8 cellular contexts compared by ENCODE assay signal in the genomic region with DNA sequence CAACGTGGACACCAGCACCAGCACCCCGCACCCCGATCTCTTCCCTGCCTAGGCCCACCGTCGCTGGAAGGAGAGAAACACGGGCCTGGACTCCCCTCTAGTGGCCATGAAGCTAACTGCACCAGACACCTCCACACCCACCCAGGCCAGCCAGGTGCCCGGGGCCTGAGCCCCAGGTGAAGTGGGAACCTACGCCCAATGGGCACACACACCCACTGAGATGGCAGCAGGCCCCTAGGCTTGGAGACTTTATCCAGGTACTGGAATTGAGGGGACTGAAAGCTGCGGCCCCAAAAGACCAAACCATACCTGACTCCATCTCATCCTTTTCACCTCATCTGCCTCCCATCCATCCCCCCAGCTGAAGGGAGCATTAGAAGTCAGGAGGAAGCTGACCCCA.
A peak's percentile ranks its signal among the peaks of the same experiment; 100 is the strongest.
DNase-seq lines count a peak whose midpoint lies in the region; ATAC-seq, FAIRE-seq and TF ChIP-seq lines count a peak whose summit lies in the region.

No MANE protein-coding gene starts in this region.

- peaks cover 5% of the 10 kb centered on the region for H3K23me2 ChIP-seq in H1 (ENCODE audit: low read depth, low read length)

- peaks cover 10 to 26% (median 19%) of the 10 kb centered on the region in 4 experiments for H3K4me1 ChIP-seq in H1 (replicated peaks in 1 of 4; ENCODE audit: control insufficient read depth in 3 of 4, insufficient read depth in 4 of 4, low read length in 3 of 4)
- no peaks in the 10 kb centered on the region for H3K4me1 ChIP-seq in naive thymus-derived CD4-positive, alpha-beta T cell (ENCODE audit: control insufficient read depth in 2 of 2, insufficient read depth in 2 of 2, low read length in 2 of 2)

- peak; percentile 99 for TF ChIP-seq RAD21 in H1 (IDR thresholded peaks at IDR 0.05 in 1 of 2, conservative IDR thresholded peaks at IDR 0.05 in 1 of 2; ENCODE audit: low read depth in 2 of 2, low read length in 2 of 2)

- peak; percentile 65 for FAIRE-seq in H1 (lab: Jason Lieb, UNC)

- H3K23ac ChIP-seq in H1 (ENCODE audit: insufficient read length), result no peak overlapping the region

- H3K9me3 Mint-ChIP-seq in activated CD4-positive, alpha-beta memory T cell treated with anti-CD3 and anti-CD28 coated beads for 36 hours, result no peaks in the 10 kb centered on the region
- H3K9me3 Mint-ChIP-seq in naive thymus-derived CD4-positive, alpha-beta T cell, result no peaks in the 10 kb centered on the region

- H3K36me3 ChIP-seq in H1 (ENCODE audit: control insufficient read depth in 2 of 4, insufficient read depth in 4 of 4, low read length in 3 of 4), result no peaks in the 10 kb centered on the region
- H3K36me3 ChIP-seq in naive thymus-derived CD4-positive, alpha-beta T cell (ENCODE audit: control insufficient read depth in 2 of 3, insufficient read depth in 3 of 3, low read length in 3 of 3), result no peaks in the 10 kb centered on the region

- peak; percentile 70 for ATAC-seq in naive thymus-derived CD4-positive, alpha-beta T cell
- peak; percentile 58 for ATAC-seq in stimulated activated naive CD8-positive, alpha-beta T cell treated with anti-CD3 and anti-CD28 coated beads, Interleukin-15, Interleukin-2, amounts not matched to agents 100 U/mL and 50 U/mL, for 24 hours
- ATAC-seq in GM19463 (IDR thresholded peaks at IDR 0.05; ENCODE audit: unreplicated experiment), result no peak

- H3K4me3 ChIP-seq in H1 (ENCODE audit: extremely low read depth in 1 of 4, insufficient read depth in 2 of 4, low read depth in 3 of 4, low read length in 4 of 4), result no peak overlapping the region
- no peak overlapping the region for H3K4me3 ChIP-seq in naive thymus-derived CD4-positive, alpha-beta T cell (ENCODE audit: low read length)

- POLR2A ChIA-PET in activated CD4-positive, alpha-beta memory T cell treated with anti-CD3 and anti-CD28 coated beads for 36 hours (lab: Charles Lee), result no interaction called here
- POLR2A ChIA-PET in H1 (lab: Charles Lee; ENCODE audit: partially characterized antibody), result interaction anchor here (0.6 kb wide), 1 partner anchor 175 kb away, joined by 3 read pairs; no protein-coding TSS in a partner anchor
- POLR2A ChIA-PET in naive thymus-derived CD4-positive, alpha-beta T cell (lab: Charles Lee), result no interaction called here

- H3K27ac Mint-ChIP-seq in activated CD4-positive, alpha-beta memory T cell treated with anti-CD3 and anti-CD28 coated beads for 36 hours, result no peak overlapping the region
- peak overlapping the region in 1 of 9 donors; percentile 20 for H3K27ac Mint-ChIP-seq in naive thymus-derived CD4-positive, alpha-beta T cell

- no peak overlapping the region for H3K9ac ChIP-seq in H1 (replicated peaks in 1 of 4; ENCODE audit: extremely low read depth in 1 of 4, low read depth in 3 of 4, low read length in 3 of 4)

- no peak overlapping the region for H4K8ac ChIP-seq in H1 (ENCODE audit: extremely low read depth, insufficient read depth, low read length)

- H3K4me1 Mint-ChIP-seq in activated CD4-positive, alpha-beta memory T cell treated with anti-CD3 and anti-CD28 coated beads for 36 hours (ENCODE audit: low read depth), result no peaks in the 10 kb centered on the region
- peaks cover 0 to 2% (median 0%) of the 10 kb centered on the region in 7 donors for H3K4me1 Mint-ChIP-seq in naive thymus-derived CD4-positive, alpha-beta T cell

- H3K4me3 Mint-ChIP-seq in activated CD4-positive, alpha-beta memory T cell treated with anti-CD3 and anti-CD28 coated beads for 36 hours, result no peak overlapping the region
- no peak overlapping the region for H3K4me3 Mint-ChIP-seq in naive thymus-derived CD4-positive, alpha-beta T cell

- H3K27me3 Mint-ChIP-seq in activated CD4-positive, alpha-beta memory T cell treated with anti-CD3 and anti-CD28 coated beads for 36 hours, result peaks cover 2% of the 10 kb centered on the region
- peaks cover 0 to 20% (median 5%) of the 10 kb centered on the region in 5 donors for H3K27me3 Mint-ChIP-seq in naive thymus-derived CD4-positive, alpha-beta T cell

- H2AK5ac ChIP-seq in H1 (ENCODE audit: low read depth, low read length), result no peak overlapping the region

- H3K56ac ChIP-seq in H1 (replicated peaks; ENCODE audit: insufficient read length, low read depth, low read length), result no peak overlapping the region

- no peak overlapping the region for H2BK15ac ChIP-seq in H1 (ENCODE audit: low read length)

- no peak overlapping the region for H2BK20ac ChIP-seq in H1 (ENCODE audit: low read length)

- intact Hi-C loops in activated CD4-positive, alpha-beta memory T cell treated with anti-CD3 and anti-CD28 coated beads for 36 hours (cut with micrococcal nuclease), result loop anchor here (5.0 kb wide), 2 partner anchors 179 to 239 kb away; no protein-coding TSS in a partner anchor
- intact Hi-C loops in naive thymus-derived CD4-positive, alpha-beta T cell (cut with micrococcal nuclease), result loop anchor here in 1 of 2 donors (2.0 to 10.0 kb wide), 4 partner anchors 179 to 1357 kb away; no protein-coding TSS in a partner anchor

- H3K36me3 Mint-ChIP-seq in activated CD4-positive, alpha-beta memory T cell treated with anti-CD3 and anti-CD28 coated beads for 36 hours, result no peaks in the 10 kb centered on the region
- H3K36me3 Mint-ChIP-seq in naive thymus-derived CD4-positive, alpha-beta T cell, result no peaks in the 10 kb centered on the region

- no peak overlapping the region for H3K14ac ChIP-seq in H1 (ENCODE audit: insufficient read length)

- TF ChIP-seq EP300 in H1 (IDR thresholded peaks at IDR 0.05; ENCODE audit: borderline replicate concordance in 1 of 2, low read depth in 2 of 2, low read length in 2 of 2), result no peak

- H4K91ac ChIP-seq in H1 (replicated peaks; ENCODE audit: insufficient read length, low read length), result no peak overlapping the region

- no peaks in the 10 kb centered on the region for H4K20me1 ChIP-seq in H1 (replicated peaks in 1 of 2; ENCODE audit: control insufficient read depth in 1 of 2, insufficient read depth in 2 of 2, low read length in 2 of 2)

- H3K27me3 ChIP-seq in H1 (replicated peaks in 1 of 4; ENCODE audit: control insufficient read depth in 3 of 4, extremely low read depth in 1 of 4, insufficient read depth in 3 of 4, low read length in 3 of 4), result no peaks in the 10 kb centered on the region; a peak in 1 of 7 replicates
- H3K27me3 ChIP-seq in naive thymus-derived CD4-positive, alpha-beta T cell (ENCODE audit: control insufficient read depth in 2 of 2, insufficient read depth in 2 of 2, low read length in 2 of 2), result no peaks in the 10 kb centered on the region

- no peak overlapping the region for H2BK12ac ChIP-seq in H1 (ENCODE audit: low read depth, low read length)

- H3K4ac ChIP-seq in H1 (replicated peaks; ENCODE audit: insufficient read length, low read depth, low read length), result no peak overlapping the region

- no peaks in the 10 kb centered on the region for H3K79me2 ChIP-seq in H1 (ENCODE audit: control insufficient read depth in 1 of 2, insufficient read depth in 2 of 2, low read length in 2 of 2)

- no peaks in the 10 kb centered on the region for H3K9me3 ChIP-seq in H1 (ENCODE audit: insufficient read depth in 2 of 2, low read depth in 1 of 2, low read length in 1 of 2)
- H3K9me3 ChIP-seq in naive thymus-derived CD4-positive, alpha-beta T cell (ENCODE audit: control insufficient read depth in 2 of 3, low read length in 3 of 3), result no peaks in the 10 kb centered on the region

- H3K79me1 ChIP-seq in H1 (ENCODE audit: low read depth, low read length), result no peaks in the 10 kb centered on the region

- no peak overlapping the region for H2BK120ac ChIP-seq in H1 (replicated peaks; ENCODE audit: low read depth, low read length)

- whole genome bisulfite sequencing in H1 (ENCODE audit: extremely low coverage in 1 of 2, insufficient coverage in 1 of 2, insufficient read length in 1 of 2, insufficient replicate concordance in 2 of 2, low coverage in 1 of 2, low lambda C conversion rate in 2 of 2, missing lambda C conversion rate in 1 of 2), 2 experiments, result 24% methylated on average over 9 of the region's 9 CpGs; no CpG with 5 or more reads in 1 of the 2 experiments

- no peak overlapping the region for H4K5ac ChIP-seq in H1 (ENCODE audit: insufficient read length, low read depth, low read length)

- DNase-seq in D341Med (ENCODE audit: low spot score), result peak; percentile 89
- peak; percentile 13 for DNase-seq in HCEC 1CT
- DNase-seq in NCI-H2227 treated with DMSO at 0.1 percent for 48 hours (lab: John Stamatoyannopoulos, UW), result peak; percentile 34
- peak; percentile 71 for DNase-seq in activated CD4-positive, alpha-beta memory T cell treated with anti-CD3 and anti-CD28 coated beads for 36 hours
- peak in 1 of 2 experiments; percentile 95 for DNase-seq in H1 (ENCODE audit: low read depth in 1 of 2, low spot score in 2 of 2)
- peak in 7 of 9 donors; percentile 27 to 52 (median 47) for DNase-seq in naive thymus-derived CD4-positive, alpha-beta T cell
- DNase-seq in stimulated activated naive CD8-positive, alpha-beta T cell treated with anti-CD3 and anti-CD28 coated beads, Interleukin-15, Interleukin-2, amounts not matched to agents 100 U/mL and 50 U/mL, for 24 hours, result peak; percentile 64

- no peak overlapping the region for H3K18ac ChIP-seq in H1 (ENCODE audit: extremely low read depth, low read length)

- CTCF ChIA-PET in activated CD4-positive, alpha-beta memory T cell treated with anti-CD3 and anti-CD28 coated beads for 36 hours (lab: Charles Lee), result interaction anchor here (0.6 to 3.7 kb wide), 14 partner anchors 8 to 1953 kb away, joined by 3 to 32 read pairs (median 4); no protein-coding TSS in a partner anchor
- CTCF ChIA-PET in H1 (lab: Charles Lee; ENCODE audit: partially characterized antibody), result interaction anchor here (0.7 to 4.1 kb wide), 60 partner anchors 8 to 1073 kb away, joined by 3 to 57 read pairs (median 5); no protein-coding TSS in a partner anchor
- CTCF ChIA-PET in naive thymus-derived CD4-positive, alpha-beta T cell (lab: Charles Lee), result interaction anchor here (0.7 to 1.3 kb wide), 5 partner anchors 8 to 1358 kb away, joined by 3 to 4 read pairs (median 3); no protein-coding TSS in a partner anchor

- TF ChIP-seq CTCF in H1 (IDR thresholded peaks at IDR 0.05; ENCODE audit: control extremely low read depth in 1 of 3, insufficient read depth in 1 of 3, low read depth in 1 of 3, low read length in 3 of 3), result peak; percentile 93 to 95 (median 93)

- 0 out of 2 replicates have a peak overlapping the region, but pooled peaks have one; percentile 5 for H2BK5ac ChIP-seq in H1 (ENCODE audit: low read depth, low read length)

- no peak overlapping the region for H2AFZ ChIP-seq in H1 (ENCODE audit: low read length)

- no peak for TF ChIP-seq POLR2A in H1 (IDR thresholded peaks at IDR 0.05; ENCODE audit: control extremely low read depth in 1 of 2, low read depth in 2 of 2, low read length in 2 of 2)

- H3K27ac ChIP-seq in H1 (ENCODE audit: low read depth, low read length), result no peak overlapping the region
- H3K27ac ChIP-seq in naive thymus-derived CD4-positive, alpha-beta T cell (ENCODE audit: low read depth, low read length), result no peak overlapping the region

- no peak overlapping the region for H3K4me2 ChIP-seq in H1 (ENCODE audit: insufficient read depth in 1 of 2, low read depth in 2 of 2, low read length in 2 of 2)

TF ChIP-seq in H1, 55 proteins besides CTCF, POLR2A, EP300 and RAD21 (continues in another document):
- TF ChIP-seq RFX5 (IDR thresholded peaks at IDR 0.05; ENCODE audit: borderline replicate concordance, low read depth, low read length) (no peak), SP2 (IDR thresholded peaks at IDR 0.05; ENCODE audit: low read length) (no peak)
